16 cellular contexts compared by ENCODE assay signal in genomic region chr13:54433511-54434206, GRCh38.
DNase-seq lines count a peak whose midpoint lies in the region; ATAC-seq and TF ChIP-seq lines count a peak whose summit lies in the region.
"Had no signal": no experiment of that assay in that cellular context is flagged by ENCODE, and none has a peak within 500 bp of the region (broad histone marks: within the 10 kb centered on the region; RNA-seq: fewer than 3 reads in every experiment).

No MANE protein-coding gene starts in this region.

- POLR2A ChIA-PET in activated CD4-positive, alpha-beta memory T cell treated with anti-CD3 and anti-CD28 coated beads for 36 hours (lab: Charles Lee): no interaction called here

- no peaks in the 10 kb centered on the region for H3K79me1 ChIP-seq in neuronal stem cell (ENCODE audit: low read depth, low read length)

- no peak overlapping the region for H2BK5ac ChIP-seq in neuronal stem cell (ENCODE audit: low read length)

- CTCF ChIA-PET in activated CD4-positive, alpha-beta memory T cell treated with anti-CD3 and anti-CD28 coated beads for 36 hours (lab: Charles Lee): no interaction called here

- no peaks in the 10 kb centered on the region for H3K4me1 Mint-ChIP-seq in activated CD4-positive, alpha-beta memory T cell treated with anti-CD3 and anti-CD28 coated beads for 36 hours (ENCODE audit: low read depth)
- no peaks in the 10 kb centered on the region for H3K4me1 Mint-ChIP-seq in activated T-cell treated with anti-CD3 and anti-CD28 coated beads, Interleukin-2, amount 50 U/mL, for 4 hours (ENCODE audit: low read depth)
- H3K4me1 Mint-ChIP-seq: neural progenitor cell had no signal

- no peak overlapping the region for H3K9ac ChIP-seq in neuronal stem cell (ENCODE audit: low read depth, low read length, poor library complexity)
- H3K9ac ChIP-seq: neural progenitor cell had no signal

- no peaks in the 10 kb centered on the region for H3K9me2 ChIP-seq in hepatocyte (replicated peaks; ENCODE audit: insufficient read depth)

- no peak overlapping the region for H2BK12ac ChIP-seq in neuronal stem cell (ENCODE audit: low read length)

- H4K8ac ChIP-seq in neuronal stem cell (ENCODE audit: low read depth, low read length): no peak overlapping the region

- H3K4me3 ChIP-seq in hepatocyte (no peak overlapping the region), neuronal stem cell (ENCODE audit: low read length in 2 of 2) (no peak overlapping the region)
- H3K4me3 ChIP-seq: neural progenitor cell had no signal

- DNase-seq in DMS153 (lab: John Stamatoyannopoulos, UW) (peak; percentile 88), NCI-H1417 (lab: John Stamatoyannopoulos, UW) (peak; percentile 74 to 95 (median 84)), NCI-H2171 treated with DMSO at 0.1 percent for 48 hours (lab: John Stamatoyannopoulos, UW) (peak; percentile 98), hepatocyte (ENCODE audit: low spot score) (peak; percentile 25), neuronal stem cell (ENCODE audit: low spot score) (no peak)
- DNase-seq in activated CD4-positive, alpha-beta memory T cell treated with anti-CD3 and anti-CD28 coated beads for 36 hours: no peak
- no peak for DNase-seq in activated T-cell treated with anti-CD3 and anti-CD28 coated beads, Interleukin-2, amount 50 U/mL, for 4 hours
- DNase-seq: ACHN; aorta; CD4-positive, alpha-beta T cell; kidney glomerular epithelial cell; midbrain; retina had no signal

- WGBS in hepatocyte (ENCODE audit: low lambda C conversion rate, missing lambda C conversion rate): 79% methylated on average over 4 of the region's 4 CpGs
- no CpG with 5 or more reads among the region's 4 CpGs for WGBS in neuronal stem cell (ENCODE audit: extremely low coverage in 2 of 2, insufficient read length in 2 of 2, insufficient replicate concordance in 1 of 2), 2 donors

- H2BK15ac ChIP-seq in neuronal stem cell (ENCODE audit: low read length): no peak overlapping the region

- H3K4me2 ChIP-seq in hepatocyte (no peak overlapping the region), neuronal stem cell (ENCODE audit: insufficient read depth, low read length, poor library complexity, severe bottlenecking) (no peak overlapping the region)
- H3K4me2 ChIP-seq: neural progenitor cell had no signal

- intact Hi-C loops in activated CD4-positive, alpha-beta memory T cell treated with anti-CD3 and anti-CD28 coated beads for 36 hours (cut with micrococcal nuclease): no loop called here

- peaks cover 3% of the 10 kb centered on the region for H3K4me1 ChIP-seq in hepatocyte (ENCODE audit: insufficient read depth)
- no peaks in the 10 kb centered on the region for H3K4me1 ChIP-seq in neuronal stem cell (ENCODE audit: control insufficient read depth in 2 of 2, insufficient read depth in 1 of 2, low read depth in 1 of 2, low read length in 2 of 2)
- H3K4me1 ChIP-seq: neural progenitor cell had no signal

- H3K4ac ChIP-seq in neuronal stem cell (ENCODE audit: low read length): no peak overlapping the region

- no peaks in the 10 kb centered on the region for H4K20me1 ChIP-seq in hepatocyte (ENCODE audit: insufficient read depth, poor library complexity, severe bottlenecking)

- ATAC-seq in HG03159 (IDR thresholded peaks at IDR 0.05; ENCODE audit: unreplicated experiment): no peak
- no peak for ATAC-seq in activated T-cell treated with anti-CD3 and anti-CD28 coated beads, Interleukin-2, amount 50 U/mL, for 4 hours

- no peak overlapping the region for H3K27ac Mint-ChIP-seq in activated CD4-positive, alpha-beta memory T cell treated with anti-CD3 and anti-CD28 coated beads for 36 hours
- H3K27ac Mint-ChIP-seq: CD4-positive, alpha-beta T cell; neural progenitor cell; stimulated activated naive CD8-positive, alpha-beta T cell treated with anti-CD3 and anti-CD28 coated beads, Interleukin-15, Interleukin-2, amounts not matched to agents 100 ng/mL and 50 ng/mL, for 24 hours had no signal

- H3K18ac ChIP-seq in neuronal stem cell (ENCODE audit: low read length): no peak overlapping the region

- TF ChIP-seq CTCF in hepatocyte (IDR thresholded peaks at IDR 0.05; ENCODE audit: poor library complexity): no peak

- no peaks in the 10 kb centered on the region for H3K36me3 ChIP-seq in hepatocyte (replicated peaks; ENCODE audit: insufficient read depth, low read depth)
- no peaks in the 10 kb centered on the region for H3K36me3 ChIP-seq in neuronal stem cell (replicated peaks in 1 of 2; ENCODE audit: control insufficient read depth in 2 of 2, insufficient read depth in 2 of 2, low read length in 2 of 2)
- H3K36me3 ChIP-seq: neural progenitor cell had no signal

- H4K91ac ChIP-seq in neuronal stem cell (ENCODE audit: low read depth, low read length, poor library complexity): no peak overlapping the region

- H3K79me2 ChIP-seq in hepatocyte: no peaks in the 10 kb centered on the region

- H2BK120ac ChIP-seq in neuronal stem cell (ENCODE audit: low read depth, low read length): no peak overlapping the region

- H3K27me3 Mint-ChIP-seq in activated CD4-positive, alpha-beta memory T cell treated with anti-CD3 and anti-CD28 coated beads for 36 hours: no peaks in the 10 kb centered on the region
- H3K27me3 Mint-ChIP-seq in activated T-cell treated with anti-CD3 and anti-CD28 coated beads, Interleukin-2, amount 50 U/mL, for 4 hours (ENCODE audit: low read depth): no peaks in the 10 kb centered on the region
- H3K27me3 Mint-ChIP-seq: CD4-positive, alpha-beta T cell; stimulated activated naive CD8-positive, alpha-beta T cell treated with anti-CD3 and anti-CD28 coated beads, Interleukin-15, Interleukin-2, amounts not matched to agents 100 ng/mL and 50 ng/mL, for 24 hours had no signal

- H3K9me3 Mint-ChIP-seq in activated CD4-positive, alpha-beta memory T cell treated with anti-CD3 and anti-CD28 coated beads for 36 hours: peaks cover 9% of the 10 kb centered on the region
- no peaks in the 10 kb centered on the region for H3K9me3 Mint-ChIP-seq in activated T-cell treated with anti-CD3 and anti-CD28 coated beads, Interleukin-2, amount 50 U/mL, for 4 hours
- H3K9me3 Mint-ChIP-seq: neural progenitor cell had no signal

- H3K4me3 Mint-ChIP-seq in activated CD4-positive, alpha-beta memory T cell treated with anti-CD3 and anti-CD28 coated beads for 36 hours: no peak overlapping the region
- H3K4me3 Mint-ChIP-seq in activated T-cell treated with anti-CD3 and anti-CD28 coated beads, Interleukin-2, amount 50 U/mL, for 4 hours: no peak overlapping the region
- H3K4me3 Mint-ChIP-seq: CD4-positive, alpha-beta T cell; neural progenitor cell; stimulated activated naive CD8-positive, alpha-beta T cell treated with anti-CD3 and anti-CD28 coated beads, Interleukin-15, Interleukin-2, amounts not matched to agents 100 ng/mL and 50 ng/mL, for 24 hours had no signal

- H3K23ac ChIP-seq in neuronal stem cell (ENCODE audit: low read depth, low read length, poor library complexity): no peak overlapping the region

- no peak overlapping the region for H3K14ac ChIP-seq in neuronal stem cell (ENCODE audit: low read length)

- H3K27me3 ChIP-seq in hepatocyte (no peaks in the 10 kb centered on the region), neuronal stem cell (ENCODE audit: control insufficient read depth in 3 of 3, insufficient read depth in 3 of 3, low read depth in 1 of 3, low read length in 3 of 3) (no peaks in the 10 kb centered on the region)
- H3K27me3 ChIP-seq: neural progenitor cell had no signal

- no peak overlapping the region for H3K27ac ChIP-seq in hepatocyte
- no peak overlapping the region for H3K27ac ChIP-seq in neuronal stem cell (replicated peaks; ENCODE audit: low read length)
- H3K27ac ChIP-seq: neural progenitor cell had no signal

- H3K9me3 ChIP-seq in hepatocyte (ENCODE audit: low read depth): no peaks in the 10 kb centered on the region
- no peaks in the 10 kb centered on the region for H3K9me3 ChIP-seq in neuronal stem cell (replicated peaks in 1 of 2; ENCODE audit: control insufficient read depth in 2 of 2, insufficient read depth in 1 of 2, low read depth in 1 of 2, low read length in 2 of 2)

- no peak overlapping the region for H2AFZ ChIP-seq in hepatocyte
- no peak overlapping the region for H2AFZ ChIP-seq in neuronal stem cell (ENCODE audit: low read length)
- H2AFZ ChIP-seq: neural progenitor cell had no signal

- no peak overlapping the region for H2AK5ac ChIP-seq in neuronal stem cell (ENCODE audit: low read depth, low read length)

- no peaks in the 10 kb centered on the region for H3K36me3 Mint-ChIP-seq in activated CD4-positive, alpha-beta memory T cell treated with anti-CD3 and anti-CD28 coated beads for 36 hours
- no peaks in the 10 kb centered on the region for H3K36me3 Mint-ChIP-seq in activated T-cell treated with anti-CD3 and anti-CD28 coated beads, Interleukin-2, amount 50 U/mL, for 4 hours (ENCODE audit: insufficient read depth)
- H3K36me3 Mint-ChIP-seq: neural progenitor cell had no signal

Comparison
In these comparisons a context has a peak if more than half of its experiments do, and no peak if none do; other contexts are left out.
1. DNase-seq: peak in DMS153 (single experiment), NCI-H1417 (3 of 3), NCI-H2171 treated with DMSO at 0.1 percent for 48 hours (single experiment) and hepatocyte (single experiment); none in activated CD4-positive, alpha-beta memory T cell treated with anti-CD3 and anti-CD28 coated beads for 36 hours (single experiment), neuronal stem cell (single experiment) and activated T-cell treated with anti-CD3 and anti-CD28 coated beads, Interleukin-2, amount 50 U/mL, for 4 hours (single experiment).